In the genomic region with DNA sequence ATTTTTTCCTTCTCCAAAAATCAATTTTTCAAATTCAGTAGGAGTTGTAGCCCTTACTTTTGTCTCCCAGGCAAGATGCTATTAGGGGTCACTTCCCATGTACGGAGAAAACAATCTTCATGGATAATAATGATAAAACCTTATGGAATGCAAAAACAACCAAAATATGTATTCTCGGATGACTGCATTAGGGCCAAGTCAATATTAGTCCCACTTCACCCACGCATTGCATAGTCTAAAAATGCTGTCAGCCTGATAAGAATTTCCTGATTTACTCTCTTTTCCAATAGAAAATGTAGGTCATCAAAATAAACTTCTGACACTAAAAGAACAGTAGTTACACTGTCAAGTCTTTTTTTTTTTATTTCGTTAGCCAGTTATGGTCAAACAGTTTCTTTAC, we compare ENCODE assay signal across 14 cellular contexts. TPM values are rescaled to one million over a fixed set of nuclear protein-coding genes. Genes with fewer than 3 reads are reported as not detected.
A peak's percentile ranks its signal among the peaks of the same experiment; 100 is the strongest.
DNase-seq lines count a peak whose midpoint lies in the region; ATAC-seq and TF ChIP-seq lines count a peak whose summit lies in the region.
"Had no signal": no experiment of that assay in that cellular context is flagged by ENCODE, and none has a peak within 500 bp of the region (broad histone marks: within the 10 kb centered on the region; RNA-seq: fewer than 3 reads in every experiment).

No MANE protein-coding gene starts in this region.

- H3K4me1 Mint-ChIP-seq in HFFc6 (ENCODE audit: low read depth) = peaks cover 72% of the 10 kb centered on the region
- H3K4me1 Mint-ChIP-seq in MCF 10A (ENCODE audit: insufficient read depth, unreplicated experiment) = peaks cover 23% of the 10 kb centered on the region
- peaks cover 3% of the 10 kb centered on the region for H3K4me1 Mint-ChIP-seq in CD8-positive, alpha-beta T cell (ENCODE audit: low read depth)

- H3K27me3 ChIP-seq in hepatocyte (peaks cover 7% of the 10 kb centered on the region), thoracic aorta (replicated peaks; ENCODE audit: insufficient read depth) (no peaks in the 10 kb centered on the region), H7 (ENCODE audit: control insufficient read depth, insufficient read depth, low read length) (peaks cover 15% of the 10 kb centered on the region)
- H3K27me3 ChIP-seq in CD8-positive, alpha-beta T cell (ENCODE audit: insufficient read depth, low read length) = no peaks in the 10 kb centered on the region
- H3K27me3 ChIP-seq: vagina had no signal

- CTCF ChIA-PET in MCF 10A (lab: Yijun Ruan, JAX) = interaction anchor here (0.6 to 0.8 kb wide), 3 partner anchors 152 to 245 kb away, joined by 3 read pairs; no protein-coding TSS in a partner anchor
- CTCF ChIA-PET in CD8-positive, alpha-beta T cell (lab: Charles Lee) = no interaction called here

- H3K27me3 Mint-ChIP-seq in HFFc6 (ENCODE audit: insufficient read depth) = peaks cover 4% of the 10 kb centered on the region; the same call in 1 of the 2 replicates
- no peaks in the 10 kb centered on the region for H3K27me3 Mint-ChIP-seq in MCF 10A (ENCODE audit: insufficient read depth, unreplicated experiment)
- peaks cover 22% of the 10 kb centered on the region for H3K27me3 Mint-ChIP-seq in CD8-positive, alpha-beta T cell (ENCODE audit: low read depth)

- H3K9me3 Mint-ChIP-seq in HFFc6 (no peaks in the 10 kb centered on the region), MCF 10A (ENCODE audit: unreplicated experiment) (no peaks in the 10 kb centered on the region)
- H3K9me3 Mint-ChIP-seq in CD8-positive, alpha-beta T cell = no peaks in the 10 kb centered on the region

- H3K36me3 Mint-ChIP-seq in HFFc6 (ENCODE audit: low read depth) (peaks cover 21% of the 10 kb centered on the region), MCF 10A (ENCODE audit: insufficient read depth, unreplicated experiment) (peaks cover 5% of the 10 kb centered on the region)
- H3K36me3 Mint-ChIP-seq in CD8-positive, alpha-beta T cell = no peaks in the 10 kb centered on the region

- H2AFZ ChIP-seq in hepatocyte = no peak overlapping the region
- H2AFZ ChIP-seq: parathyroid adenoma had no signal

- H4K20me1 ChIP-seq in hepatocyte (ENCODE audit: insufficient read depth, poor library complexity, severe bottlenecking) = no peaks in the 10 kb centered on the region

- no peak overlapping the region for H3K4me3 ChIP-seq in hepatocyte
- H3K4me3 ChIP-seq in thoracic aorta = peak overlapping the region; percentile 55
- H3K4me3 ChIP-seq in H7 (ENCODE audit: insufficient read depth, low read depth, low read length) = no peak overlapping the region
- no peak overlapping the region for H3K4me3 ChIP-seq in CD8-positive, alpha-beta T cell (ENCODE audit: low read depth, low read length)

- ATAC-seq in thoracic aorta (ENCODE audit: insufficient number of reproducible peaks, low FRiP score, low read depth) = no peak
- no peak for ATAC-seq in CD8-positive, alpha-beta T cell

- no peaks in the 10 kb centered on the region for H3K9me2 ChIP-seq in hepatocyte (replicated peaks; ENCODE audit: insufficient read depth)

- TF ChIP-seq CTCF in HFFc6 (IDR thresholded peaks at IDR 0.05) (no peak), MCF 10A (IDR thresholded peaks at IDR 0.05; ENCODE audit: unreplicated experiment) (no peak), hepatocyte (IDR thresholded peaks at IDR 0.05; ENCODE audit: poor library complexity) (no peak), thoracic aorta (IDR thresholded peaks at IDR 0.05) (no peak)
- TF ChIP-seq CTCF in CD8-positive, alpha-beta T cell (IDR thresholded peaks at IDR 0.05) = no peak

- DNase-seq in HFFc6 = peak; percentile 63
- DNase-seq in MCF 10A (ENCODE audit: unreplicated experiment) = peak; percentile 67
- no peak for DNase-seq in hepatocyte (ENCODE audit: low spot score)
- DNase-seq in thoracic aorta (ENCODE audit: low spot score) = no peak
- DNase-seq in H7 = no peak
- DNase-seq in NCI-H748 (lab: John Stamatoyannopoulos, UW; ENCODE audit: unreplicated experiment) = no peak
- no peak for DNase-seq in cerebellar cortex (ENCODE audit: low spot score)
- DNase-seq in CD8-positive, alpha-beta T cell = no peak
- DNase-seq: DMS 273 treated with DMSO at 0.1 percent for 48 hours, NCI-H82 had no signal

- H3K36me3 ChIP-seq in hepatocyte (replicated peaks; ENCODE audit: insufficient read depth, low read depth) (peaks cover 4% of the 10 kb centered on the region), thoracic aorta (no peaks in the 10 kb centered on the region), H7 (replicated peaks; ENCODE audit: control insufficient read depth, insufficient read depth, low read length) (no peaks in the 10 kb centered on the region)
- no peaks in the 10 kb centered on the region for H3K36me3 ChIP-seq in CD8-positive, alpha-beta T cell (ENCODE audit: insufficient read depth, low read length)
- H3K36me3 ChIP-seq: vagina had no signal

- POLR2A ChIA-PET in MCF 10A (lab: Yijun Ruan, JAX) = interaction anchor here (0.7 to 5.4 kb wide), 8 partner anchors 14 to 67 kb away, joined by 3 to 32 read pairs (median 7); no protein-coding TSS in a partner anchor
- POLR2A ChIA-PET in CD8-positive, alpha-beta T cell (lab: Charles Lee) = no interaction called here

- BruUV-seq in MCF 10A (replicated peaks; lab: Mats Ljungman, UMichigan) = no TSS peak

- WGBS in hepatocyte (ENCODE audit: low lambda C conversion rate, missing lambda C conversion rate) = 85% methylated on average over 4 of the region's 4 CpGs

- H3K4me2 ChIP-seq in hepatocyte = peak overlapping the region; percentile 12

- intact Hi-C loops in MCF 10A (cut with micrococcal nuclease) = no loop called here
- intact Hi-C loops in CD8-positive, alpha-beta T cell (cut with DNase I, micrococcal nuclease) = no loop called here

- H3K4me3 Mint-ChIP-seq in HFFc6 (peak overlapping the region; percentile 96), MCF 10A (ENCODE audit: unreplicated experiment) (peak overlapping the region; percentile 82)
- H3K4me3 Mint-ChIP-seq in CD8-positive, alpha-beta T cell = no peak overlapping the region

- H3K4me1 ChIP-seq in hepatocyte (ENCODE audit: insufficient read depth) (peaks cover 13% of the 10 kb centered on the region), thoracic aorta (ENCODE audit: control insufficient read depth in 1 of 2, low read depth in 2 of 2) (peaks cover 33 to 56% of the 10 kb centered on the region in 2 donors)
- H3K4me1 ChIP-seq in CD8-positive, alpha-beta T cell (ENCODE audit: insufficient read depth, low read length) = no peaks in the 10 kb centered on the region
- H3K4me1 ChIP-seq: parathyroid adenoma had no signal

- H3K27ac ChIP-seq in hepatocyte (no peak overlapping the region), thoracic aorta (peak overlapping the region in 1 of 2 donors; percentile 78)
- no peak overlapping the region for H3K27ac ChIP-seq in CD8-positive, alpha-beta T cell (ENCODE audit: low read depth, low read length)
- H3K27ac ChIP-seq: HL-60, parathyroid adenoma had no signal

- no peaks in the 10 kb centered on the region for H3K9me3 ChIP-seq in hepatocyte (ENCODE audit: low read depth)
- no peaks in the 10 kb centered on the region for H3K9me3 ChIP-seq in thoracic aorta
- no peaks in the 10 kb centered on the region for H3K9me3 ChIP-seq in CD8-positive, alpha-beta T cell (ENCODE audit: low read length)
- H3K9me3 ChIP-seq: vagina had no signal

- H3K79me2 ChIP-seq in hepatocyte = no peaks in the 10 kb centered on the region
- H3K79me2 ChIP-seq: parathyroid adenoma had no signal

- peak overlapping the region; percentile 93 for H3K27ac Mint-ChIP-seq in HFFc6
- H3K27ac Mint-ChIP-seq in MCF 10A (ENCODE audit: low read depth, unreplicated experiment) = peak overlapping the region; percentile 78
- no peak overlapping the region for H3K27ac Mint-ChIP-seq in CD8-positive, alpha-beta T cell

RNA-seq across cellular contexts. Expression of gene VGLL3, which starts 2.7 kb away (rescaled TPM):
- 100 to 1,000 TPM; 117 to 193 (median 151) TPM for total RNA-seq in HFFc6 (2021; fragmentation: NEBNext Ultra II Directional; extraction: Animal tissue kit (Norgen Biotek cat#: 25700))
- 6.3 and 12.2 TPM in 2 replicates for total RNA-seq in MCF 10A (2022)
- 18.7 and 22.2 TPM in 2 replicates for total RNA-seq in hepatocyte
- polyA plus RNA-seq in hepatocyte = 4.1 and 6.9 TPM in 2 replicates
- 10 to 100 TPM; 45.6 to 80.0 TPM for total RNA-seq in thoracic aorta
- 1.5 and 1.8 TPM in 2 replicates for total RNA-seq in H7 (2014; rRNA removed; shearing (Covaris generic))
- total RNA-seq in CD8-positive, alpha-beta T cell = not detected
- total RNA-seq: T-helper 1 cell treated with Interleukin-12 subunit alpha and Interleukin-12 subunit beta and Interleukin-4 antibody, amounts not matched to agents 30 ng/mL and 1 ng/mL, for 36 hours had no signal

Comparison
In these comparisons a context has a peak if more than half of its experiments do, and no peak if none do; other contexts are left out.
1. DNase-seq: peak in HFFc6 (single experiment) and MCF 10A (single experiment); none in hepatocyte (single experiment), thoracic aorta (single experiment), H7 (single experiment), NCI-H748 (single experiment), cerebellar cortex (single experiment) and CD8-positive, alpha-beta T cell (0 of 7).